In genomic region chr7:129008645-129009414, GRCh38 we compare ENCODE assay signal across 12 cellular contexts. TPM values are rescaled to one million over a fixed set of nuclear protein-coding genes. Genes with fewer than 3 reads are reported as not detected.
A peak's percentile ranks its signal among the peaks of the same experiment; 100 is the strongest.
DNase-seq lines count a peak whose midpoint lies in the region; ATAC-seq and TF ChIP-seq lines count a peak whose summit lies in the region.
"Had no signal": no experiment of that assay in that cellular context is flagged by ENCODE, and none has a peak within 500 bp of the region (broad histone marks: within the 10 kb centered on the region; RNA-seq: fewer than 3 reads in every experiment).

No MANE protein-coding gene starts in this region.

- peaks cover 0 to 9% (median 0%) of the 10 kb centered on the region in 3 donors for H3K4me1 ChIP-seq in gastroesophageal sphincter

- peaks cover 16% of the 10 kb centered on the region for H3K4me1 Mint-ChIP-seq in central memory CD8-positive, alpha-beta T cell

- H3K9me3 Mint-ChIP-seq in central memory CD8-positive, alpha-beta T cell: no peaks in the 10 kb centered on the region

- H3K4me3 ChIP-seq in gastroesophageal sphincter: no peak overlapping the region
- H3K4me3 ChIP-seq: heart right ventricle had no signal

- no peak for TF ChIP-seq CTCF in gastroesophageal sphincter (IDR thresholded peaks at IDR 0.05)

- H3K27me3 Mint-ChIP-seq in central memory CD8-positive, alpha-beta T cell: no peaks in the 10 kb centered on the region

- H3K36me3 Mint-ChIP-seq in central memory CD8-positive, alpha-beta T cell (ENCODE audit: insufficient read depth): peaks cover 31% of the 10 kb centered on the region

- H3K27ac Mint-ChIP-seq in central memory CD8-positive, alpha-beta T cell (ENCODE audit: low read depth): peak overlapping the region; percentile 67

- peaks cover 0 to 66% of the 10 kb centered on the region in 2 donors for H3K36me3 ChIP-seq in gastroesophageal sphincter

- no peak for TF ChIP-seq EP300 in gastroesophageal sphincter (IDR thresholded peaks at IDR 0.05)

- no peak overlapping the region for H3K4me3 Mint-ChIP-seq in central memory CD8-positive, alpha-beta T cell

- H3K27ac ChIP-seq in gastroesophageal sphincter: no peak overlapping the region
- H3K27ac ChIP-seq: heart right ventricle had no signal

- H3K9me3 ChIP-seq in gastroesophageal sphincter: no peaks in the 10 kb centered on the region
- H3K9me3 ChIP-seq: heart right ventricle, SK-N-SH had no signal

- no peaks in the 10 kb centered on the region for H3K27me3 ChIP-seq in gastroesophageal sphincter
- H3K27me3 ChIP-seq: heart right ventricle had no signal

- no peak for TF ChIP-seq POLR2A in gastroesophageal sphincter (IDR thresholded peaks at IDR 0.05)

- DNase-seq in COLO829 (ENCODE audit: low spot score): peak; percentile 21
- no peak for DNase-seq in central memory CD8-positive, alpha-beta T cell (ENCODE audit: low spot score in 2 of 2)
- no peak for DNase-seq in NCI-H1436 treated with DMSO at 0.1 percent for 48 hours (lab: John Stamatoyannopoulos, UW)
- DNase-seq: dermis blood vessel endothelial cell, DMS 273 treated with DMSO at 0.1 percent for 48 hours, heart right ventricle, SK-N-SH had no signal

- 53 to 68% methylated on average over 2 of the region's 2 CpGs for WGBS in gastroesophageal sphincter (ENCODE audit: low coverage in 1 of 2), 2 donors

- ATAC-seq in GM19351 (IDR thresholded peaks at IDR 0.05; ENCODE audit: unreplicated experiment) (peak; percentile 27), HG03135 (IDR thresholded peaks at IDR 0.05; ENCODE audit: unreplicated experiment) (peak; percentile 16), HG03469 (IDR thresholded peaks at IDR 0.05; ENCODE audit: unreplicated experiment) (no peak), GM19455 (IDR thresholded peaks at IDR 0.05; ENCODE audit: unreplicated experiment) (no peak), gastroesophageal sphincter (no peak)
- ATAC-seq in central memory CD8-positive, alpha-beta T cell (replicated peaks; ENCODE audit: extremely low read depth, poor library complexity, severe bottlenecking): no peak
- ATAC-seq: heart right ventricle had no signal

RNA-seq across cellular contexts. Expression of gene TNPO3, which starts 46.1 kb away (rescaled TPM):
- total RNA-seq in gastroesophageal sphincter: 10 to 100 TPM; 34.6 to 48.5 (median 45.2) TPM

Comparison
In these comparisons a context has a peak if more than half of its experiments do, and no peak if none do; other contexts are left out.
1. ATAC-seq: peak in GM19351 (single experiment) and HG03135 (single experiment); none in central memory CD8-positive, alpha-beta T cell (single experiment), HG03469 (single experiment), GM19455 (single experiment) and gastroesophageal sphincter (single experiment).